Comparison of ENCODE assay signal across 2 cellular contexts in the genomic region with DNA sequence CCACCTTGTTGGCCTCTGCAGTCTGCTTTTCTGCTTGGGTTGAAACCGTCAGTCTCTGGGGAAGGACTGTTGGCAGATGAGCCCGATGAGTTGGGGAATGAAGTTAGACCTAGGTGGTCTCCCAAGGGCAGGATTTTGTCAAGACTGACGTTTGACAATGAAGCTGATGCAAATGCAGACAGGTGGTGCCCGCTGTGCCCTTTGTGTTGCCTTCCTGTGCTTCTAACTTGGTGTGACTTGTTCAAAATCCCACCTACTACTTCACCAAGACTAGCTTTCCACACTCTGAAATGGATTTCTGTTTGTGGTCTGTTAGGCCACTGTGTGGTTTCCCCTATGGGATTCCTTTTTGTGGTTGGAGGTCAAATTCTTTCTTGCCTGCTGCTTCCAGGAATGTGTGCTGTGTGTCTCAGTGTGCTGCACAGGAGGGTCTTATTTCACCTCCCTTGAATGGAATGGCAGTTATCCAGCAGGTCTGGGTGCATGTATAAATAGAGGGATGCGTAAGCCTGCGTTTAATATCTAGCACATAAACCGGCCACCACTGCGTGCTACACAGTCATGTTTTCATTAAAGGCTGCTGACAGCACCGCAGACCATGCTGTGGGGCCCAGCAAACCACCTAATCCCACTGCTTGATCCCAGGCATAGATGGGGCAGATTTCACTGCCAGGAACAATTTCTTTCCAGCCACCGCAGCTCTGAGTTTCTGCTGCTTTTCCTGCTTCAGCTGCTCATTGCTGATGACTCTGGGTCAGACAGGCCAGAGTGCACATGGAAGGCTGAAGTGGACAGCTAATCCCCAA.
TF ChIP-seq lines count a peak whose summit lies in the region.

No MANE protein-coding gene starts in this region.

TF ChIP-seq in HCT116, 20 proteins besides CTCF, POLR2A, EP300 and RAD21 (continued from another document):
- no peak for TF ChIP-seq REST (IDR thresholded peaks at IDR 0.05; ENCODE audit: low read depth)
- no peak for TF ChIP-seq EGR1 (IDR thresholded peaks at IDR 0.05; ENCODE audit: low read depth)
- TF ChIP-seq POLR2AphosphoS5 (IDR thresholded peaks at IDR 0.05; ENCODE audit: low read depth, low read length), result no peak
- TF ChIP-seq SIN3A (IDR thresholded peaks at IDR 0.05; ENCODE audit: low read depth), result no peak
- TF ChIP-seq SRF (IDR thresholded peaks at IDR 0.05; ENCODE audit: low read depth), result no peak

TF ChIP-seq in WTC11, 78 proteins besides CTCF, POLR2A, EP300 and RAD21 (continued from another document):
- TF ChIP-seq, protein P1, sequence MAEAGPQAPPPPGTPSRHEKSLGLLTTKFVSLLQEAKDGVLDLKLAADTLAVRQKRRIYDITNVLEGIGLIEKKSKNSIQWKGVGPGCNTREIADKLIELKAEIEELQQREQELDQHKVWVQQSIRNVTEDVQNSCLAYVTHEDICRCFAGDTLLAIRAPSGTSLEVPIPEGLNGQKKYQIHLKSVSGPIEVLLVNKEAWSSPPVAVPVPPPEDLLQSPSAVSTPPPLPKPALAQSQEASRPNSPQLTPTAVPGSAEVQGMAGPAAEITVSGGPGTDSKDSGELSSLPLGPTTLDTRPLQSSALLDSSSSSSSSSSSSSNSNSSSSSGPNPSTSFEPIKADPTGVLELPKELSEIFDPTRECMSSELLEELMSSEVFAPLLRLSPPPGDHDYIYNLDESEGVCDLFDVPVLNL (CRISPR knock-in tag; IDR thresholded peaks at IDR 0.05; ENCODE audit: borderline replicate concordance, low read depth), result no peak
- TF ChIP-seq, protein P2, sequence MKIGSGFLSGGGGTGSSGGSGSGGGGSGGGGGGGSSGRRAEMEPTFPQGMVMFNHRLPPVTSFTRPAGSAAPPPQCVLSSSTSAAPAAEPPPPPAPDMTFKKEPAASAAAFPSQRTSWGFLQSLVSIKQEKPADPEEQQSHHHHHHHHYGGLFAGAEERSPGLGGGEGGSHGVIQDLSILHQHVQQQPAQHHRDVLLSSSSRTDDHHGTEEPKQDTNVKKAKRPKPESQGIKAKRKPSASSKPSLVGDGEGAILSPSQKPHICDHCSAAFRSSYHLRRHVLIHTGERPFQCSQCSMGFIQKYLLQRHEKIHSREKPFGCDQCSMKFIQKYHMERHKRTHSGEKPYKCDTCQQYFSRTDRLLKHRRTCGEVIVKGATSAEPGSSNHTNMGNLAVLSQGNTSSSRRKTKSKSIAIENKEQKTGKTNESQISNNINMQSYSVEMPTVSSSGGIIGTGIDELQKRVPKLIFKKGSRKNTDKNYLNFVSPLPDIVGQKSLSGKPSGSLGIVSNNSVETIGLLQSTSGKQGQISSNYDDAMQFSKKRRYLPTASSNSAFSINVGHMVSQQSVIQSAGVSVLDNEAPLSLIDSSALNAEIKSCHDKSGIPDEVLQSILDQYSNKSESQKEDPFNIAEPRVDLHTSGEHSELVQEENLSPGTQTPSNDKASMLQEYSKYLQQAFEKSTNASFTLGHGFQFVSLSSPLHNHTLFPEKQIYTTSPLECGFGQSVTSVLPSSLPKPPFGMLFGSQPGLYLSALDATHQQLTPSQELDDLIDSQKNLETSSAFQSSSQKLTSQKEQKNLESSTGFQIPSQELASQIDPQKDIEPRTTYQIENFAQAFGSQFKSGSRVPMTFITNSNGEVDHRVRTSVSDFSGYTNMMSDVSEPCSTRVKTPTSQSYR (CRISPR knock-in tag; IDR thresholded peaks at IDR 0.05), result no peak
- TF ChIP-seq RELA (CRISPR knock-in tag; IDR thresholded peaks at IDR 0.05; ENCODE audit: borderline replicate concordance) (no peak), SMAD4 (CRISPR knock-in tag; IDR thresholded peaks at IDR 0.05) (no peak), FOXK1 (CRISPR knock-in tag; IDR thresholded peaks at IDR 0.05) (peak; percentile 9; the same call in 1 of the 2 replicates)
- TF ChIP-seq, protein P3, sequence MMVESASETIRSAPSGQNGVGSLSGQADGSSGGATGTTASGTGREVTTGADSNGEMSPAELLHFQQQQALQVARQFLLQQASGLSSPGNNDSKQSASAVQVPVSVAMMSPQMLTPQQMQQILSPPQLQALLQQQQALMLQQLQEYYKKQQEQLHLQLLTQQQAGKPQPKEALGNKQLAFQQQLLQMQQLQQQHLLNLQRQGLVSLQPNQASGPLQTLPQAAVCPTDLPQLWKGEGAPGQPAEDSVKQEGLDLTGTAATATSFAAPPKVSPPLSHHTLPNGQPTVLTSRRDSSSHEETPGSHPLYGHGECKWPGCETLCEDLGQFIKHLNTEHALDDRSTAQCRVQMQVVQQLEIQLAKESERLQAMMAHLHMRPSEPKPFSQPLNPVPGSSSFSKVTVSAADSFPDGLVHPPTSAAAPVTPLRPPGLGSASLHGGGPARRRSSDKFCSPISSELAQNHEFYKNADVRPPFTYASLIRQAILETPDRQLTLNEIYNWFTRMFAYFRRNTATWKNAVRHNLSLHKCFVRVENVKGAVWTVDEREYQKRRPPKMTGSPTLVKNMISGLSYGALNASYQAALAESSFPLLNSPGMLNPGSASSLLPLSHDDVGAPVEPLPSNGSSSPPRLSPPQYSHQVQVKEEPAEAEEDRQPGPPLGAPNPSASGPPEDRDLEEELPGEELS (CRISPR knock-in tag; IDR thresholded peaks at IDR 0.05), result peak; percentile 31; the same call in 1 of the 2 replicates
- TF ChIP-seq, protein P4, sequence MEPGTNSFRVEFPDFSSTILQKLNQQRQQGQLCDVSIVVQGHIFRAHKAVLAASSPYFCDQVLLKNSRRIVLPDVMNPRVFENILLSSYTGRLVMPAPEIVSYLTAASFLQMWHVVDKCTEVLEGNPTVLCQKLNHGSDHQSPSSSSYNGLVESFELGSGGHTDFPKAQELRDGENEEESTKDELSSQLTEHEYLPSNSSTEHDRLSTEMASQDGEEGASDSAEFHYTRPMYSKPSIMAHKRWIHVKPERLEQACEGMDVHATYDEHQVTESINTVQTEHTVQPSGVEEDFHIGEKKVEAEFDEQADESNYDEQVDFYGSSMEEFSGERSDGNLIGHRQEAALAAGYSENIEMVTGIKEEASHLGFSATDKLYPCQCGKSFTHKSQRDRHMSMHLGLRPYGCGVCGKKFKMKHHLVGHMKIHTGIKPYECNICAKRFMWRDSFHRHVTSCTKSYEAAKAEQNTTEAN (CRISPR knock-in tag; IDR thresholded peaks at IDR 0.05), result no peak
- TF ChIP-seq, protein P5, sequence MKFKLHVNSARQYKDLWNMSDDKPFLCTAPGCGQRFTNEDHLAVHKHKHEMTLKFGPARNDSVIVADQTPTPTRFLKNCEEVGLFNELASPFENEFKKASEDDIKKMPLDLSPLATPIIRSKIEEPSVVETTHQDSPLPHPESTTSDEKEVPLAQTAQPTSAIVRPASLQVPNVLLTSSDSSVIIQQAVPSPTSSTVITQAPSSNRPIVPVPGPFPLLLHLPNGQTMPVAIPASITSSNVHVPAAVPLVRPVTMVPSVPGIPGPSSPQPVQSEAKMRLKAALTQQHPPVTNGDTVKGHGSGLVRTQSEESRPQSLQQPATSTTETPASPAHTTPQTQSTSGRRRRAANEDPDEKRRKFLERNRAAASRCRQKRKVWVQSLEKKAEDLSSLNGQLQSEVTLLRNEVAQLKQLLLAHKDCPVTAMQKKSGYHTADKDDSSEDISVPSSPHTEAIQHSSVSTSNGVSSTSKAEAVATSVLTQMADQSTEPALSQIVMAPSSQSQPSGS (CRISPR knock-in tag; IDR thresholded peaks at IDR 0.05; ENCODE audit: borderline replicate concordance, low read depth), result no peak
